In the genomic region with DNA sequence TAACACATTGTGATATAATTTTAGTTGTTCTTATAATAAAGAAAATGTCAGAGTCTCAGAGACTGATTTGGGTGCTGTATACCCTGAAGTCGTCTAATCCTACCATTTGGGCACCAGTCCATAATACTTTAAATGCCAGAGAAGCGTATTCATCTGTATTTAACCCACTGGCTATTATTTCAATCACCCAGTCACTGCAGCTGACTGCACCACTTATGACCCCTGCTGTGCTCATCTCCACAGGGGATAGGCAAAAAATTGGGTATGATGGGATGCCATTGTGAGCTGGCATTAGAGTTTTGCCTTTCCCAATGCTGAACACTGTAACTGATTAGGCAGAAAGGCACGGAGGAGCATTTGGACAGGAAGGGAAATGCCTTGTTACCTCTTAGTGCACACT, we compare ENCODE assay signal across 1 cellular context.
TF ChIP-seq lines count a peak whose summit lies in the region.

No MANE protein-coding gene starts in this region.

TF ChIP-seq in SK-N-SH, 30 proteins besides CTCF, POLR2A, EP300 and RAD21 (continued from another document):
- TF ChIP-seq, protein P1, sequence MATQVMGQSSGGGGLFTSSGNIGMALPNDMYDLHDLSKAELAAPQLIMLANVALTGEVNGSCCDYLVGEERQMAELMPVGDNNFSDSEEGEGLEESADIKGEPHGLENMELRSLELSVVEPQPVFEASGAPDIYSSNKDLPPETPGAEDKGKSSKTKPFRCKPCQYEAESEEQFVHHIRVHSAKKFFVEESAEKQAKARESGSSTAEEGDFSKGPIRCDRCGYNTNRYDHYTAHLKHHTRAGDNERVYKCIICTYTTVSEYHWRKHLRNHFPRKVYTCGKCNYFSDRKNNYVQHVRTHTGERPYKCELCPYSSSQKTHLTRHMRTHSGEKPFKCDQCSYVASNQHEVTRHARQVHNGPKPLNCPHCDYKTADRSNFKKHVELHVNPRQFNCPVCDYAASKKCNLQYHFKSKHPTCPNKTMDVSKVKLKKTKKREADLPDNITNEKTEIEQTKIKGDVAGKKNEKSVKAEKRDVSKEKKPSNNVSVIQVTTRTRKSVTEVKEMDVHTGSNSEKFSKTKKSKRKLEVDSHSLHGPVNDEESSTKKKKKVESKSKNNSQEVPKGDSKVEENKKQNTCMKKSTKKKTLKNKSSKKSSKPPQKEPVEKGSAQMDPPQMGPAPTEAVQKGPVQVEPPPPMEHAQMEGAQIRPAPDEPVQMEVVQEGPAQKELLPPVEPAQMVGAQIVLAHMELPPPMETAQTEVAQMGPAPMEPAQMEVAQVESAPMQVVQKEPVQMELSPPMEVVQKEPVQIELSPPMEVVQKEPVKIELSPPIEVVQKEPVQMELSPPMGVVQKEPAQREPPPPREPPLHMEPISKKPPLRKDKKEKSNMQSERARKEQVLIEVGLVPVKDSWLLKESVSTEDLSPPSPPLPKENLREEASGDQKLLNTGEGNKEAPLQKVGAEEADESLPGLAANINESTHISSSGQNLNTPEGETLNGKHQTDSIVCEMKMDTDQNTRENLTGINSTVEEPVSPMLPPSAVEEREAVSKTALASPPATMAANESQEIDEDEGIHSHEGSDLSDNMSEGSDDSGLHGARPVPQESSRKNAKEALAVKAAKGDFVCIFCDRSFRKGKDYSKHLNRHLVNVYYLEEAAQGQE (IDR thresholded peaks at IDR 0.05; ENCODE audit: low read depth, low read length) = no peak
- TF ChIP-seq SMC3 (IDR thresholded peaks at IDR 0.05; ENCODE audit: low read depth, low read length) (no peak; the same call in 1 of the 2 replicates), TAF1 (IDR thresholded peaks at IDR 0.05; ENCODE audit: borderline replicate concordance, low read depth, low read length) (no peak), FOXJ3 (CRISPR knock-in tag; IDR thresholded peaks at IDR 0.05) (no peak), JUND (IDR thresholded peaks at IDR 0.05) (peak; percentile 71), FOXM1 (IDR thresholded peaks at IDR 0.05; ENCODE audit: low read depth) (no peak), MXI1 (IDR thresholded peaks at IDR 0.05; ENCODE audit: low read depth, low read length) (no peak), TEAD4 (IDR thresholded peaks at IDR 0.05; ENCODE audit: borderline replicate concordance, insufficient read depth) (peak; percentile 26; the same call in 1 of the 2 replicates), SIN3A (IDR thresholded peaks at IDR 0.05; ENCODE audit: borderline replicate concordance, low read depth, low read length) (no peak), RFX5 (IDR thresholded peaks at IDR 0.05; ENCODE audit: low read length) (no peak), MEF2A (IDR thresholded peaks at IDR 0.05; ENCODE audit: borderline replicate concordance, low read depth) (0 out of 2 replicates have a peak, but pooled peaks have one; percentile 20), FOSL2 (IDR thresholded peaks at IDR 0.05; ENCODE audit: borderline replicate concordance, low read depth) (peak; percentile 75)
- TF ChIP-seq, protein P2, sequence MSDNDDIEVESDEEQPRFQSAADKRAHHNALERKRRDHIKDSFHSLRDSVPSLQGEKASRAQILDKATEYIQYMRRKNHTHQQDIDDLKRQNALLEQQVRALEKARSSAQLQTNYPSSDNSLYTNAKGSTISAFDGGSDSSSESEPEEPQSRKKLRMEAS (IDR thresholded peaks at IDR 0.05; ENCODE audit: low read depth) = no peak
- TF ChIP-seq, protein P3, sequence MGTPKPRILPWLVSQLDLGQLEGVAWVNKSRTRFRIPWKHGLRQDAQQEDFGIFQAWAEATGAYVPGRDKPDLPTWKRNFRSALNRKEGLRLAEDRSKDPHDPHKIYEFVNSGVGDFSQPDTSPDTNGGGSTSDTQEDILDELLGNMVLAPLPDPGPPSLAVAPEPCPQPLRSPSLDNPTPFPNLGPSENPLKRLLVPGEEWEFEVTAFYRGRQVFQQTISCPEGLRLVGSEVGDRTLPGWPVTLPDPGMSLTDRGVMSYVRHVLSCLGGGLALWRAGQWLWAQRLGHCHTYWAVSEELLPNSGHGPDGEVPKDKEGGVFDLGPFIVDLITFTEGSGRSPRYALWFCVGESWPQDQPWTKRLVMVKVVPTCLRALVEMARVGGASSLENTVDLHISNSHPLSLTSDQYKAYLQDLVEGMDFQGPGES (IDR thresholded peaks at IDR 0.05; ENCODE audit: low read depth, low read length) = no peak
